ENCODE assay signal across 8 cellular contexts in the genomic region with DNA sequence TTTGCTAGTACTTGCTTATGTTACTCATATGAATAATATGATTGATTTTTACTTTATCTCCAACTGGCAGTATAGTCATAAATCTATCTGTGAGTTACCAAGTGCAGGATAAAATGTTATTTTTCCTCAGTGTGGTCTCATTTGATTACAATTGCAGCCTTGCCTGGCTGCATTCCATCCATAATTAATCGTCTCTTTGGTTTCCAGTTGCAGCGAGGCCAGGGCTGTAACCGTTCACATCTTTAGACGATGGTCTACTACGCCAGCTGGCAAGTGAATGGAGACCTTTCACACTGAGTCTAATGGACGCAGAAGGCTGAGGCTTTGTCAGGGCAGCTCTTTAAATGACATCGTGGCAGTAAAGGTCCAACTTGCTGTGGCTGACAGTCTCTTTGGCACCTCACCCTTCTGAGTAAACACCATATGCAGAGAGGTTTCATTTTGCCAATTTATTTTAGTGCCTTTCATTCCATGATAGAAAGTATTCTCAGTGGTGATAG.
DNase-seq lines count a peak whose midpoint lies in the region; ATAC-seq and TF ChIP-seq lines count a peak whose summit lies in the region.

No MANE protein-coding gene starts in this region.

- no peak overlapping the region for H3K27ac ChIP-seq in WERI-Rb-1

- intact Hi-C loops in mucosa of descending colon (cut with DNase I, micrococcal nuclease) = no loop called here

- ATAC-seq in mucosa of descending colon (peak; percentile 98), GM21723 (IDR thresholded peaks at IDR 0.05; ENCODE audit: unreplicated experiment) (no peak)

- H3K27me3 ChIP-seq in WERI-Rb-1 (ENCODE audit: insufficient read depth, low read depth, severe bottlenecking) = no peaks in the 10 kb centered on the region

- DNase-seq in AG20443 (ENCODE audit: low spot score) (peak; percentile 36), NCI-H2081 treated with DMSO at 0.1 percent for 48 hours (lab: John Stamatoyannopoulos, UW) (peak; percentile 79), choroid plexus epithelial cell (ENCODE audit: low read depth) (peak; percentile 25), mucosa of descending colon (peak in 2 of 3 donors; percentile 42 to 71), WERI-Rb-1 (no peak), activated gamma-delta T cell treated with Interleukin-2 at 50 U/mL for 16 hours (no peak), SIG-M5 treated with dmso at 0.1 percent for 504 hours (lab: John Stamatoyannopoulos, UW; ENCODE audit: unreplicated experiment) (no peak)

- no peaks in the 10 kb centered on the region for H3K9me3 ChIP-seq in mucosa of descending colon
- H3K9me3 ChIP-seq in WERI-Rb-1 (ENCODE audit: severe bottlenecking) = no peaks in the 10 kb centered on the region

- H3K4me1 ChIP-seq in mucosa of descending colon (ENCODE audit: low read depth) = peaks cover 10% of the 10 kb centered on the region

- no peak for TF ChIP-seq CTCF in choroid plexus epithelial cell (conservative IDR thresholded peaks at IDR 0.05; ENCODE audit: low read depth, low read length)
- TF ChIP-seq CTCF in mucosa of descending colon (IDR thresholded peaks at IDR 0.05) = no peak
- TF ChIP-seq CTCF in WERI-Rb-1 (IDR thresholded peaks at IDR 0.05; ENCODE audit: low read depth, low read length) = no peak

- H3K4me3 ChIP-seq in choroid plexus epithelial cell (ENCODE audit: low read depth, low read length) (peak overlapping the region; percentile 37), mucosa of descending colon (no peak overlapping the region), WERI-Rb-1 (ENCODE audit: low read depth, low read length) (no peak overlapping the region)

- H3K36me3 ChIP-seq in mucosa of descending colon (ENCODE audit: low read depth) (no peaks in the 10 kb centered on the region), WERI-Rb-1 (no peaks in the 10 kb centered on the region)

Comparison
In these comparisons a context has a peak if more than half of its experiments do, and no peak if none do; other contexts are left out.
1. DNase-seq: peak in AG20443 (single experiment), NCI-H2081 treated with DMSO at 0.1 percent for 48 hours (single experiment), choroid plexus epithelial cell (single experiment) and mucosa of descending colon (2 of 3); none in WERI-Rb-1 (single experiment), activated gamma-delta T cell treated with Interleukin-2 at 50 U/mL for 16 hours (single experiment) and SIG-M5 treated with dmso at 0.1 percent for 504 hours (single experiment).